In genomic region chr1:181089017-181089776, GRCh38 we compare ENCODE assay signal across 1 cellular context.
TF ChIP-seq lines count a peak whose summit lies in the region.

No MANE protein-coding gene starts in this region.

TF ChIP-seq in GM23338, 12 proteins besides CTCF, POLR2A, EP300 and RAD21 (continued from another document):
- TF ChIP-seq ZNF331 (CRISPR knock-in tag; IDR thresholded peaks at IDR 0.05; ENCODE audit: low read depth) (no peak), ZNF462 (CRISPR knock-in tag; IDR thresholded peaks at IDR 0.05) (no peak), STAT1 (IDR thresholded peaks at IDR 0.05; ENCODE audit: unreplicated experiment) (no peak), EZH2 (IDR thresholded peaks at IDR 0.05; ENCODE audit: low read depth, unreplicated experiment) (no peak)
